Comparison of ENCODE assay signal across 25 cellular contexts in the genomic region with DNA sequence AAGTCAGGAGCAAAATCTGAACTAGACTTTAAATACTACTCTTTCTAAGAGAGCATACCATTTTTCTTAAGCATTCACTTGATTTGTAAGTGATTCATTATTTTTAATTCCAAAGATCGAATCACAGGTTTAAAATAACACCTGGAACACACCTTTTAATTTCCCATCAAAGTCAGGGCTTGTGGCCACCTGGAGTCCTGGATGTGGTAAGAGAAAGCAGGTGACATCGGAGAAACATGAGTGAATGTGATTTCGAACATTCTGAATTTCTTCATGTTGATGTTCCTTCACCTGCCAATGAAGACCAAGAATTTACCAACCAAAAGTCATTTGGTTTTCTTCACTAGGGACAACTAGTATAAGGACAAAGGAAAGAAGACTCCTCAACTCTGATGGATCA.
"Had no signal": no experiment of that assay in that cellular context is flagged by ENCODE, and none has a peak within 500 bp of the region (broad histone marks: within the 10 kb centered on the region; RNA-seq: fewer than 3 reads in every experiment).

No MANE protein-coding gene starts in this region.

- DNase-seq: colonic mucosa; effector CD8-positive, alpha-beta T cell; foreskin keratinocyte; heart left ventricle; kidney; midbrain; naive thymus-derived CD4-positive, alpha-beta T cell; posterior cingulate gyrus; psoas muscle; right cardiac atrium; sigmoid colon; stimulated activated CD4-positive, alpha-beta T cell treated with anti-CD3 and anti-CD28 coated beads, Interleukin-2, amount 100 ng/mL, for 24 hours; stimulated activated CD4-positive, alpha-beta T cell treated with anti-CD3 and anti-CD28 coated beads, Interleukin-4, amount 100 ng/mL, for 24 hours; thyroid gland; trophoblast cell had no signal

- H3K4me3 ChIP-seq: colonic mucosa, esophagus muscularis mucosa, gastroesophageal sphincter, heart left ventricle, hepatocyte, neural progenitor cell, psoas muscle, sigmoid colon, thyroid gland, vagina had no signal

- ATAC-seq: foreskin keratinocyte; gastroesophageal sphincter; heart left ventricle; left lobe of liver; naive thymus-derived CD4-positive, alpha-beta T cell; psoas muscle; right cardiac atrium; stimulated activated memory B cell treated with anti-CD40 and anti-IgM and Interleukin-4, amounts not matched to agents 10 μg/mL and 1 μg/mL and 100 μg/mL, for 72 hours had no signal

- H3K27ac Mint-ChIP-seq: dendritic cell treated with granulocyte-macrophage colony-stimulating factor and Interleukin-4, amounts not matched to agents 40 ng/mL and 50 ng/mL, for 4 days; nephron; neural progenitor cell; stimulated activated memory B cell treated with anti-CD40 and anti-IgM and Interleukin-4, amounts not matched to agents 10 μg/mL and 1 μg/mL and 100 μg/mL, for 72 hours; stimulated activated naive CD8-positive, alpha-beta T cell treated with anti-CD3 and anti-CD28 coated beads, Interleukin-15, Interleukin-2, amounts not matched to agents 100 ng/mL and 50 ng/mL, for 24 hours had no signal

- H3K4me1 ChIP-seq: colonic mucosa, foreskin keratinocyte, neural progenitor cell, psoas muscle, vagina had no signal

- H3K9me3 Mint-ChIP-seq: dendritic cell treated with granulocyte-macrophage colony-stimulating factor and Interleukin-4, amounts not matched to agents 40 ng/mL and 50 ng/mL, for 4 days; naive thymus-derived CD4-positive, alpha-beta T cell; nephron; neural progenitor cell; stimulated activated memory B cell treated with anti-CD40 and anti-IgM and Interleukin-4, amounts not matched to agents 10 μg/mL and 1 μg/mL and 100 μg/mL, for 72 hours; stimulated activated naive CD8-positive, alpha-beta T cell treated with anti-CD3 and anti-CD28 coated beads, Interleukin-15, Interleukin-2, amounts not matched to agents 100 ng/mL and 50 ng/mL, for 24 hours had no signal

- H3K9me3 ChIP-seq: colonic mucosa, esophagus muscularis mucosa, gastroesophageal sphincter, heart left ventricle, psoas muscle, sigmoid colon, thyroid gland, vagina had no signal

- H3K27me3 ChIP-seq: colonic mucosa, esophagus muscularis mucosa, foreskin keratinocyte, gastroesophageal sphincter, heart left ventricle, hepatocyte, neural progenitor cell, sigmoid colon, thyroid gland, vagina had no signal

- H3K27me3 Mint-ChIP-seq: dendritic cell treated with granulocyte-macrophage colony-stimulating factor and Interleukin-4, amounts not matched to agents 40 ng/mL and 50 ng/mL, for 4 days; naive thymus-derived CD4-positive, alpha-beta T cell; stimulated activated memory B cell treated with anti-CD40 and anti-IgM and Interleukin-4, amounts not matched to agents 10 μg/mL and 1 μg/mL and 100 μg/mL, for 72 hours; stimulated activated naive CD8-positive, alpha-beta T cell treated with anti-CD3 and anti-CD28 coated beads, Interleukin-15, Interleukin-2, amounts not matched to agents 100 ng/mL and 50 ng/mL, for 24 hours had no signal

- H3K27ac ChIP-seq: colonic mucosa, esophagus muscularis mucosa, foreskin keratinocyte, gastroesophageal sphincter, heart left ventricle, hepatocyte, neural progenitor cell, psoas muscle, sigmoid colon, thyroid gland, vagina had no signal

- H3K4me1 Mint-ChIP-seq: nephron; neural progenitor cell; stimulated activated memory B cell treated with anti-CD40 and anti-IgM and Interleukin-4, amounts not matched to agents 10 μg/mL and 1 μg/mL and 100 μg/mL, for 72 hours had no signal

- H3K4me3 Mint-ChIP-seq: dendritic cell treated with granulocyte-macrophage colony-stimulating factor and Interleukin-4, amounts not matched to agents 40 ng/mL and 50 ng/mL, for 4 days; naive thymus-derived CD4-positive, alpha-beta T cell; nephron; neural progenitor cell; stimulated activated memory B cell treated with anti-CD40 and anti-IgM and Interleukin-4, amounts not matched to agents 10 μg/mL and 1 μg/mL and 100 μg/mL, for 72 hours; stimulated activated naive CD8-positive, alpha-beta T cell treated with anti-CD3 and anti-CD28 coated beads, Interleukin-15, Interleukin-2, amounts not matched to agents 100 ng/mL and 50 ng/mL, for 24 hours had no signal
